Comparison of ENCODE assay signal across 1 cellular context in the genomic region with DNA sequence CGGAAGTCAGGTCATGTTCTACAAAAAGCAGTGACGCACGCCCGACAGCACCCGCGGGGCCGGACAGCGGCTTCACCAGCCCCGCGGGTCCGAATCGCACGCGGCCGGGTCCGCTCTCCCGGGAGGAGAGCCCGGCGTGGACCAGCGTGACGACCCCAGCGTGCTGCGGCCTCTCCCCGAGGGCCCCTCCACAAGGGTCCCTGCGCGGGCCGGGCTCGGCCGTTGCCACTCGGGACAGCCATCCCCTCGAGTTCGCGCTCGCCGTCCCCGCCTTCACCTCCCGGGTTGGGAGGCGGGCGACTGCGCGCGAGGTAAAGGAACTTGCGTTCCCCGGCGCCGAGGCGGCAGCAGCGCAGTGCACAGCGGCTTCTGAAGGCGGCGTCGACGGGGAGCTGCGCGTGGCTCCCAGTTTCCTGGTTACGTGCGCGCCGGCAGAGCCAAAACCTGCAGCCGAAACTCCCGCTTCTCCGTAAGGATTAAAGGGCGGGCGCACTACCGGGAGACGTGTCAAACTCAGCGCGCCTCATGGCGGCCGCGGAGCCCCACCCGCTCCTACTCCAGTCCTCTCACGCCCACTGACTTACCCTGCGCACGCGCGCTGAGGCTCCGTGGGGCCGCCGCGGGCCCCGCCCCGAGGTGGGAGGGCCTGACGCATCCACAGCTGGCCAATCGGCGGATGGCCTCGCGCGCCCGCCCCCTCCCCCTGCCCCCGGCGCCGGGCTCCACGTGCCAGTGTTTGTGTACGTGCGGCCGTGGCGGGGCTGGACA.
TF ChIP-seq lines count a peak whose summit lies in the region.

No MANE protein-coding gene starts in this region.

TF ChIP-seq in HepG2, 621 proteins besides CTCF, POLR2A, EP300 and RAD21 (continued from another document and continues in another):
- TF ChIP-seq, protein P1, sequence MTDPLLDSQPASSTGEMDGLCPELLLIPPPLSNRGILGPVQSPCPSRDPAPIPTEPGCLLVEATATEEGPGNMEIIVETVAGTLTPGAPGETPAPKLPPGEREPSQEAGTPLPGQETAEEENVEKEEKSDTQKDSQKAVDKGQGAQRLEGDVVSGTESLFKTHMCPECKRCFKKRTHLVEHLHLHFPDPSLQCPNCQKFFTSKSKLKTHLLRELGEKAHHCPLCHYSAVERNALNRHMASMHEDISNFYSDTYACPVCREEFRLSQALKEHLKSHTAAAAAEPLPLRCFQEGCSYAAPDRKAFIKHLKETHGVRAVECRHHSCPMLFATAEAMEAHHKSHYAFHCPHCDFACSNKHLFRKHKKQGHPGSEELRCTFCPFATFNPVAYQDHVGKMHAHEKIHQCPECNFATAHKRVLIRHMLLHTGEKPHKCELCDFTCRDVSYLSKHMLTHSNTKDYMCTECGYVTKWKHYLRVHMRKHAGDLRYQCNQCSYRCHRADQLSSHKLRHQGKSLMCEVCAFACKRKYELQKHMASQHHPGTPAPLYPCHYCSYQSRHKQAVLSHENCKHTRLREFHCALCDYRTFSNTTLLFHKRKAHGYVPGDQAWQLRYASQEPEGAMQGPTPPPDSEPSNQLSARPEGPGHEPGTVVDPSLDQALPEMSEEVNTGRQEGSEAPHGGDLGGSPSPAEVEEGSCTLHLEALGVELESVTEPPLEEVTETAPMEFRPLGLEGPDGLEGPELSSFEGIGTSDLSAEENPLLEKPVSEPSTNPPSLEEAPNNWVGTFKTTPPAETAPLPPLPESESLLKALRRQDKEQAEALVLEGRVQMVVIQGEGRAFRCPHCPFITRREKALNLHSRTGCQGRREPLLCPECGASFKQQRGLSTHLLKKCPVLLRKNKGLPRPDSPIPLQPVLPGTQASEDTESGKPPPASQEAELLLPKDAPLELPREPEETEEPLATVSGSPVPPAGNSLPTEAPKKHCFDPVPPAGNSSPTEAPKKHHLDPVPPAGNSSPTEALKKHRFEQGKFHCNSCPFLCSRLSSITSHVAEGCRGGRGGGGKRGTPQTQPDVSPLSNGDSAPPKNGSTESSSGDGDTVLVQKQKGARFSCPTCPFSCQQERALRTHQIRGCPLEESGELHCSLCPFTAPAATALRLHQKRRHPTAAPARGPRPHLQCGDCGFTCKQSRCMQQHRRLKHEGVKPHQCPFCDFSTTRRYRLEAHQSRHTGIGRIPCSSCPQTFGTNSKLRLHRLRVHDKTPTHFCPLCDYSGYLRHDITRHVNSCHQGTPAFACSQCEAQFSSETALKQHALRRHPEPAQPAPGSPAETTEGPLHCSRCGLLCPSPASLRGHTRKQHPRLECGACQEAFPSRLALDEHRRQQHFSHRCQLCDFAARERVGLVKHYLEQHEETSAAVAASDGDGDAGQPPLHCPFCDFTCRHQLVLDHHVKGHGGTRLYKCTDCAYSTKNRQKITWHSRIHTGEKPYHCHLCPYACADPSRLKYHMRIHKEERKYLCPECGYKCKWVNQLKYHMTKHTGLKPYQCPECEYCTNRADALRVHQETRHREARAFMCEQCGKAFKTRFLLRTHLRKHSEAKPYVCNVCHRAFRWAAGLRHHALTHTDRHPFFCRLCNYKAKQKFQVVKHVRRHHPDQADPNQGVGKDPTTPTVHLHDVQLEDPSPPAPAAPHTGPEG (CRISPR knock-in tag; IDR thresholded peaks at IDR 0.05) = peak; percentile 72; the same call in 1 of the 2 replicates
- TF ChIP-seq JUND (CRISPR knock-in tag; IDR thresholded peaks at IDR 0.05) (peak; percentile 45; the same call in 1 of the 2 replicates), ZNF431 (CRISPR knock-in tag; IDR thresholded peaks at IDR 0.05; ENCODE audit: borderline replicate concordance, low read depth) (peak; percentile 93; the same call in 1 of the 2 replicates), ZBTB7B (CRISPR knock-in tag; IDR thresholded peaks at IDR 0.05) (peak; percentile 82), TCF12 (IDR thresholded peaks at IDR 0.05) (no peak), TCF12 (CRISPR knock-in tag; IDR thresholded peaks at IDR 0.05) (0 out of 2 replicates have a peak, but pooled peaks have one; percentile 52), CC2D1A (CRISPR knock-in tag; IDR thresholded peaks at IDR 0.05) (no peak; the same call in 1 of the 2 replicates), THAP11 (CRISPR knock-in tag; IDR thresholded peaks at IDR 0.05) (peak; percentile 81), NFE2L2 (IDR thresholded peaks at IDR 0.05; ENCODE audit: low read length) (no peak), ZNF564 (CRISPR knock-in tag; IDR thresholded peaks at IDR 0.05) (peak; percentile 94)
- TF ChIP-seq, protein P2, sequence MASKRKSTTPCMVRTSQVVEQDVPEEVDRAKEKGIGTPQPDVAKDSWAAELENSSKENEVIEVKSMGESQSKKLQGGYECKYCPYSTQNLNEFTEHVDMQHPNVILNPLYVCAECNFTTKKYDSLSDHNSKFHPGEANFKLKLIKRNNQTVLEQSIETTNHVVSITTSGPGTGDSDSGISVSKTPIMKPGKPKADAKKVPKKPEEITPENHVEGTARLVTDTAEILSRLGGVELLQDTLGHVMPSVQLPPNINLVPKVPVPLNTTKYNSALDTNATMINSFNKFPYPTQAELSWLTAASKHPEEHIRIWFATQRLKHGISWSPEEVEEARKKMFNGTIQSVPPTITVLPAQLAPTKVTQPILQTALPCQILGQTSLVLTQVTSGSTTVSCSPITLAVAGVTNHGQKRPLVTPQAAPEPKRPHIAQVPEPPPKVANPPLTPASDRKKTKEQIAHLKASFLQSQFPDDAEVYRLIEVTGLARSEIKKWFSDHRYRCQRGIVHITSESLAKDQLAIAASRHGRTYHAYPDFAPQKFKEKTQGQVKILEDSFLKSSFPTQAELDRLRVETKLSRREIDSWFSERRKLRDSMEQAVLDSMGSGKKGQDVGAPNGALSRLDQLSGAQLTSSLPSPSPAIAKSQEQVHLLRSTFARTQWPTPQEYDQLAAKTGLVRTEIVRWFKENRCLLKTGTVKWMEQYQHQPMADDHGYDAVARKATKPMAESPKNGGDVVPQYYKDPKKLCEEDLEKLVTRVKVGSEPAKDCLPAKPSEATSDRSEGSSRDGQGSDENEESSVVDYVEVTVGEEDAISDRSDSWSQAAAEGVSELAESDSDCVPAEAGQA (IDR thresholded peaks at IDR 0.05; ENCODE audit: low read depth) = peak; percentile 92
- TF ChIP-seq, protein P2 (CRISPR knock-in tag; IDR thresholded peaks at IDR 0.05; ENCODE audit: borderline replicate concordance) = peak; percentile 89
- TF ChIP-seq, protein P3, sequence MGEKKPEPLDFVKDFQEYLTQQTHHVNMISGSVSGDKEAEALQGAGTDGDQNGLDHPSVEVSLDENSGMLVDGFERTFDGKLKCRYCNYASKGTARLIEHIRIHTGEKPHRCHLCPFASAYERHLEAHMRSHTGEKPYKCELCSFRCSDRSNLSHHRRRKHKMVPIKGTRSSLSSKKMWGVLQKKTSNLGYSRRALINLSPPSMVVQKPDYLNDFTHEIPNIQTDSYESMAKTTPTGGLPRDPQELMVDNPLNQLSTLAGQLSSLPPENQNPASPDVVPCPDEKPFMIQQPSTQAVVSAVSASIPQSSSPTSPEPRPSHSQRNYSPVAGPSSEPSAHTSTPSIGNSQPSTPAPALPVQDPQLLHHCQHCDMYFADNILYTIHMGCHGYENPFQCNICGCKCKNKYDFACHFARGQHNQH (CRISPR knock-in tag; IDR thresholded peaks at IDR 0.05) = peak; percentile 82; the same call in 1 of the 2 replicates
- TF ChIP-seq, protein P4, sequence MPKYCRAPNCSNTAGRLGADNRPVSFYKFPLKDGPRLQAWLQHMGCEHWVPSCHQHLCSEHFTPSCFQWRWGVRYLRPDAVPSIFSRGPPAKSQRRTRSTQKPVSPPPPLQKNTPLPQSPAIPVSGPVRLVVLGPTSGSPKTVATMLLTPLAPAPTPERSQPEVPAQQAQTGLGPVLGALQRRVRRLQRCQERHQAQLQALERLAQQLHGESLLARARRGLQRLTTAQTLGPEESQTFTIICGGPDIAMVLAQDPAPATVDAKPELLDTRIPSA (CRISPR knock-in tag; IDR thresholded peaks at IDR 0.05; ENCODE audit: borderline replicate concordance) = peak; percentile 52
- TF ChIP-seq, protein P5, sequence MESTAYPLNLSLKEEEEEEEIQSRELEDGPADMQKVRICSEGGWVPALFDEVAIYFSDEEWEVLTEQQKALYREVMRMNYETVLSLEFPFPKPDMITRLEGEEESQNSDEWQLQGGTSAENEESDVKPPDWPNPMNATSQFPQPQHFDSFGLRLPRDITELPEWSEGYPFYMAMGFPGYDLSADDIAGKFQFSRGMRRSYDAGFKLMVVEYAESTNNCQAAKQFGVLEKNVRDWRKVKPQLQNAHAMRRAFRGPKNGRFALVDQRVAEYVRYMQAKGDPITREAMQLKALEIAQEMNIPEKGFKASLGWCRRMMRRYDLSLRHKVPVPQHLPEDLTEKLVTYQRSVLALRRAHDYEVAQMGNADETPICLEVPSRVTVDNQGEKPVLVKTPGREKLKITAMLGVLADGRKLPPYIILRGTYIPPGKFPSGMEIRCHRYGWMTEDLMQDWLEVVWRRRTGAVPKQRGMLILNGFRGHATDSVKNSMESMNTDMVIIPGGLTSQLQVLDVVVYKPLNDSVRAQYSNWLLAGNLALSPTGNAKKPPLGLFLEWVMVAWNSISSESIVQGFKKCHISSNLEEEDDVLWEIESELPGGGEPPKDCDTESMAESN (CRISPR knock-in tag; conservative IDR thresholded peaks at IDR 0.05) = peak; percentile 94
- TF ChIP-seq, protein P6, sequence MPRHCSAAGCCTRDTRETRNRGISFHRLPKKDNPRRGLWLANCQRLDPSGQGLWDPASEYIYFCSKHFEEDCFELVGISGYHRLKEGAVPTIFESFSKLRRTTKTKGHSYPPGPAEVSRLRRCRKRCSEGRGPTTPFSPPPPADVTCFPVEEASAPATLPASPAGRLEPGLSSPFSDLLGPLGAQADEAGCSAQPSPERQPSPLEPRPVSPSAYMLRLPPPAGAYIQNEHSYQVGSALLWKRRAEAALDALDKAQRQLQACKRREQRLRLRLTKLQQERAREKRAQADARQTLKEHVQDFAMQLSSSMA (CRISPR knock-in tag; IDR thresholded peaks at IDR 0.05) = no peak; the same call in 1 of the 2 replicates
- TF ChIP-seq, protein P7, sequence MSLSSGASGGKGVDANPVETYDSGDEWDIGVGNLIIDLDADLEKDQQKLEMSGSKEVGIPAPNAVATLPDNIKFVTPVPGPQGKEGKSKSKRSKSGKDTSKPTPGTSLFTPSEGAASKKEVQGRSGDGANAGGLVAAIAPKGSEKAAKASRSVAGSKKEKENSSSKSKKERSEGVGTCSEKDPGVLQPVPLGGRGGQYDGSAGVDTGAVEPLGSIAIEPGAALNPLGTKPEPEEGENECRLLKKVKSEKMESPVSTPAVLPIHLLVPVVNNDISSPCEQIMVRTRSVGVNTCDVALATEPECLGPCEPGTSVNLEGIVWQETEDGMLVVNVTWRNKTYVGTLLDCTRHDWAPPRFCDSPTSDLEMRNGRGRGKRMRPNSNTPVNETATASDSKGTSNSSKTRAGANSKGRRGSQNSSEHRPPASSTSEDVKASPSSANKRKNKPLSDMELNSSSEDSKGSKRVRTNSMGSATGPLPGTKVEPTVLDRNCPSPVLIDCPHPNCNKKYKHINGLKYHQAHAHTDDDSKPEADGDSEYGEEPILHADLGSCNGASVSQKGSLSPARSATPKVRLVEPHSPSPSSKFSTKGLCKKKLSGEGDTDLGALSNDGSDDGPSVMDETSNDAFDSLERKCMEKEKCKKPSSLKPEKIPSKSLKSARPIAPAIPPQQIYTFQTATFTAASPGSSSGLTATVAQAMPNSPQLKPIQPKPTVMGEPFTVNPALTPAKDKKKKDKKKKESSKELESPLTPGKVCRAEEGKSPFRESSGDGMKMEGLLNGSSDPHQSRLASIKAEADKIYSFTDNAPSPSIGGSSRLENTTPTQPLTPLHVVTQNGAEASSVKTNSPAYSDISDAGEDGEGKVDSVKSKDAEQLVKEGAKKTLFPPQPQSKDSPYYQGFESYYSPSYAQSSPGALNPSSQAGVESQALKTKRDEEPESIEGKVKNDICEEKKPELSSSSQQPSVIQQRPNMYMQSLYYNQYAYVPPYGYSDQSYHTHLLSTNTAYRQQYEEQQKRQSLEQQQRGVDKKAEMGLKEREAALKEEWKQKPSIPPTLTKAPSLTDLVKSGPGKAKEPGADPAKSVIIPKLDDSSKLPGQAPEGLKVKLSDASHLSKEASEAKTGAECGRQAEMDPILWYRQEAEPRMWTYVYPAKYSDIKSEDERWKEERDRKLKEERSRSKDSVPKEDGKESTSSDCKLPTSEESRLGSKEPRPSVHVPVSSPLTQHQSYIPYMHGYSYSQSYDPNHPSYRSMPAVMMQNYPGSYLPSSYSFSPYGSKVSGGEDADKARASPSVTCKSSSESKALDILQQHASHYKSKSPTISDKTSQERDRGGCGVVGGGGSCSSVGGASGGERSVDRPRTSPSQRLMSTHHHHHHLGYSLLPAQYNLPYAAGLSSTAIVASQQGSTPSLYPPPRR (CRISPR knock-in tag; IDR thresholded peaks at IDR 0.05; ENCODE audit: borderline replicate concordance) = peak; percentile 65
- TF ChIP-seq, protein P8, sequence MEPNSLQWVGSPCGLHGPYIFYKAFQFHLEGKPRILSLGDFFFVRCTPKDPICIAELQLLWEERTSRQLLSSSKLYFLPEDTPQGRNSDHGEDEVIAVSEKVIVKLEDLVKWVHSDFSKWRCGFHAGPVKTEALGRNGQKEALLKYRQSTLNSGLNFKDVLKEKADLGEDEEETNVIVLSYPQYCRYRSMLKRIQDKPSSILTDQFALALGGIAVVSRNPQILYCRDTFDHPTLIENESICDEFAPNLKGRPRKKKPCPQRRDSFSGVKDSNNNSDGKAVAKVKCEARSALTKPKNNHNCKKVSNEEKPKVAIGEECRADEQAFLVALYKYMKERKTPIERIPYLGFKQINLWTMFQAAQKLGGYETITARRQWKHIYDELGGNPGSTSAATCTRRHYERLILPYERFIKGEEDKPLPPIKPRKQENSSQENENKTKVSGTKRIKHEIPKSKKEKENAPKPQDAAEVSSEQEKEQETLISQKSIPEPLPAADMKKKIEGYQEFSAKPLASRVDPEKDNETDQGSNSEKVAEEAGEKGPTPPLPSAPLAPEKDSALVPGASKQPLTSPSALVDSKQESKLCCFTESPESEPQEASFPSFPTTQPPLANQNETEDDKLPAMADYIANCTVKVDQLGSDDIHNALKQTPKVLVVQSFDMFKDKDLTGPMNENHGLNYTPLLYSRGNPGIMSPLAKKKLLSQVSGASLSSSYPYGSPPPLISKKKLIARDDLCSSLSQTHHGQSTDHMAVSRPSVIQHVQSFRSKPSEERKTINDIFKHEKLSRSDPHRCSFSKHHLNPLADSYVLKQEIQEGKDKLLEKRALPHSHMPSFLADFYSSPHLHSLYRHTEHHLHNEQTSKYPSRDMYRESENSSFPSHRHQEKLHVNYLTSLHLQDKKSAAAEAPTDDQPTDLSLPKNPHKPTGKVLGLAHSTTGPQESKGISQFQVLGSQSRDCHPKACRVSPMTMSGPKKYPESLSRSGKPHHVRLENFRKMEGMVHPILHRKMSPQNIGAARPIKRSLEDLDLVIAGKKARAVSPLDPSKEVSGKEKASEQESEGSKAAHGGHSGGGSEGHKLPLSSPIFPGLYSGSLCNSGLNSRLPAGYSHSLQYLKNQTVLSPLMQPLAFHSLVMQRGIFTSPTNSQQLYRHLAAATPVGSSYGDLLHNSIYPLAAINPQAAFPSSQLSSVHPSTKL (CRISPR knock-in tag; IDR thresholded peaks at IDR 0.05) = peak; percentile 73; the same call in 1 of the 2 replicates
